Comparison of ENCODE assay signal across 18 cellular contexts in the genomic region with DNA sequence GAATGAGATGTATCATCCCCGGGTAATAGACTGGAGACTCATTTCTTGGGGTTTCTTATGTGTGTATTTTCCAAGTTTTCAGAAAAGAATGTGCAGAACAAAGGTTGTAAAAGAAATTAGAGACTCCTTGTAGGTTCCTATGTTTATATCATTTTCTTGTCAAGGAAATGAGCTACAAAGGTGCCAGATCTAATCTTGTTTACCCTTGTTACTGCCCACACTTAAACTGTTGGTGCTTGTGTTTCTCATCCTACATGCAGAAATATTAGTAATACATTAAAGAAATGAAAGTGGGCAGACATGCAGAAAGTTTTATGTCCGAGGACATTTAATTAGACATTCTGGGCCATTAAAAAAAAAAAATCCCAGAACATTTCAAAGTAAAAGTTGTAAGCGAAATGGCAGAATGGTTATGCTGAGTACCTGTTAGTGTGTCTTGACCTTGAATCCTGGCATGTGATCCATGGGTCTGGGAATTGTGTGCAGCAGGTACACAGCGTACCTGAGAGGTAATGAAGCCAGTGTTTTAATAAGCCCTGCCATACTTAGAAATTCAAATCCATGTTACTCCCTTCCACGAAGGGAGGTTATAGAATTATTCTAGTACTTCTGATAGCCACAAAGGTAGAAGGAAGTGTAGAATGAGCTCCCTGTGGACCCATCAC.
DNase-seq lines count a peak whose midpoint lies in the region; ATAC-seq and TF ChIP-seq lines count a peak whose summit lies in the region.
"Had no signal": no experiment of that assay in that cellular context is flagged by ENCODE, and none has a peak within 500 bp of the region (broad histone marks: within the 10 kb centered on the region; RNA-seq: fewer than 3 reads in every experiment).

No MANE protein-coding gene starts in this region.

- no peaks in the 10 kb centered on the region for H3K79me2 ChIP-seq in Karpas-422 (ENCODE audit: low read length)
- no peaks in the 10 kb centered on the region for H3K79me2 ChIP-seq in SU-DHL-6 (ENCODE audit: insufficient read depth, low read length)

- peaks cover 32 to 49% of the 10 kb centered on the region in 2 donors for H3K36me3 Mint-ChIP-seq in CD4-positive, alpha-beta memory T cell

- DNase-seq in Karpas-422 (peak; percentile 61), body of pancreas (peak; percentile 42 to 77 (median 70)), ascending aorta (ENCODE audit: low spot score in 2 of 2) (no peak), UCSD-AML1 (lab: John Stamatoyannopoulos, UW; ENCODE audit: unreplicated experiment) (no peak)
- no peak for DNase-seq in CD4-positive, alpha-beta memory T cell
- DNase-seq: CD4-positive, CD25-positive, alpha-beta regulatory T cell; CD8-positive, alpha-beta memory T cell; DMS 273 treated with DMSO at 0.1 percent for 48 hours; DMS79; EL; GDM1; GM23248; H7; HCEC 1CT had no signal

- H4K20me1 ChIP-seq in Karpas-422 (ENCODE audit: insufficient read depth, low read depth, low read length), result no peaks in the 10 kb centered on the region
- H4K20me1 ChIP-seq in SU-DHL-6 (ENCODE audit: low read depth, low read length), result no peaks in the 10 kb centered on the region

- peak; percentile 85 for ATAC-seq in body of pancreas
- no peak for ATAC-seq in HG03095 (IDR thresholded peaks at IDR 0.05; ENCODE audit: unreplicated experiment)
- ATAC-seq: GM12878 had no signal

- no peak for TF ChIP-seq POLR2A in body of pancreas (IDR thresholded peaks at IDR 0.05)

- TF ChIP-seq CTCF in SU-DHL-6 (IDR thresholded peaks at IDR 0.05; ENCODE audit: insufficient read depth, low read length, poor library complexity, severe bottlenecking), result no peak
- no peak for TF ChIP-seq CTCF in body of pancreas (IDR thresholded peaks at IDR 0.05)
- no peak for TF ChIP-seq CTCF in ascending aorta (IDR thresholded peaks at IDR 0.05)

- CTCF ChIA-PET in CD4-positive, alpha-beta memory T cell (lab: Charles Lee; ENCODE audit: partially characterized antibody), result no interaction called here

- peaks cover 7% of the 10 kb centered on the region; the same call in 1 of the 2 replicates for H3K9me3 ChIP-seq in Karpas-422 (ENCODE audit: low read length)
- H3K9me3 ChIP-seq in SU-DHL-6 (ENCODE audit: insufficient read depth, low read length), result no peaks in the 10 kb centered on the region
- no peaks in the 10 kb centered on the region for H3K9me3 ChIP-seq in body of pancreas
- H3K9me3 ChIP-seq in CD4-positive, alpha-beta memory T cell (ENCODE audit: control insufficient read depth in 1 of 2, low read length in 2 of 2), result no peaks in the 10 kb centered on the region
- no peaks in the 10 kb centered on the region for H3K9me3 ChIP-seq in ascending aorta

- 30 to 35% methylated on average over 5 of the region's 5 CpGs for WGBS in body of pancreas, 2 donors

- H3K9me2 ChIP-seq in Karpas-422 (replicated peaks; ENCODE audit: insufficient read depth, low read length) (no peaks in the 10 kb centered on the region), SU-DHL-6 (replicated peaks; ENCODE audit: insufficient read depth, low read length) (no peaks in the 10 kb centered on the region)

- peaks cover 56% of the 10 kb centered on the region for H3F3A ChIP-seq in SU-DHL-6 (ENCODE audit: insufficient read depth)

- H3K9me3 Mint-ChIP-seq in CD4-positive, alpha-beta memory T cell, result peaks cover 0 to 3% (median 0%) of the 10 kb centered on the region in 8 donors
- H3K9me3 Mint-ChIP-seq: CD8-positive, alpha-beta memory T cell had no signal

- H2AFZ ChIP-seq in Karpas-422 (ENCODE audit: low read length) (peak overlapping the region; percentile 24; the same call in 1 of the 2 replicates), SU-DHL-6 (ENCODE audit: low read depth, low read length, severe bottlenecking) (no peak overlapping the region)
- H2AFZ ChIP-seq: GM23248 had no signal

- no peak overlapping the region for H3K4me3 Mint-ChIP-seq in CD4-positive, alpha-beta memory T cell
- H3K4me3 Mint-ChIP-seq: CD4-positive, CD25-positive, alpha-beta regulatory T cell; CD8-positive, alpha-beta memory T cell had no signal

- no peaks in the 10 kb centered on the region for H3K27me3 ChIP-seq in Karpas-422 (ENCODE audit: low read length)
- no peaks in the 10 kb centered on the region for H3K27me3 ChIP-seq in SU-DHL-6 (ENCODE audit: low read length)
- H3K27me3 ChIP-seq in body of pancreas, result no peaks in the 10 kb centered on the region
- H3K27me3 ChIP-seq in CD4-positive, alpha-beta memory T cell (ENCODE audit: insufficient read depth, low read length), result no peaks in the 10 kb centered on the region
- H3K27me3 ChIP-seq in ascending aorta, result no peaks in the 10 kb centered on the region

- H3K27ac ChIP-seq in Karpas-422 (ENCODE audit: low read length) (peak overlapping the region; percentile 98), SU-DHL-6 (ENCODE audit: low read depth, low read length) (peak overlapping the region; percentile 99), body of pancreas (peak overlapping the region; percentile 34 to 60 (median 48)), ascending aorta (no peak overlapping the region)
- no peak overlapping the region for H3K27ac ChIP-seq in CD4-positive, alpha-beta memory T cell (ENCODE audit: low read depth, low read length)
- H3K27ac ChIP-seq: C4-2B, GM23248 had no signal

- H3K4me2 ChIP-seq in Karpas-422 (ENCODE audit: low read depth, low read length, poor library complexity, severe bottlenecking) (peak overlapping the region; percentile 11), SU-DHL-6 (ENCODE audit: low read depth, low read length, poor library complexity, severe bottlenecking) (peak overlapping the region; percentile 33)

- POLR2A ChIA-PET in CD4-positive, alpha-beta memory T cell (lab: Charles Lee; ENCODE audit: partially characterized antibody), result no interaction called here

- H3K27me3 Mint-ChIP-seq in CD4-positive, alpha-beta memory T cell, result no peaks in the 10 kb centered on the region
- H3K27me3 Mint-ChIP-seq: CD4-positive, CD25-positive, alpha-beta regulatory T cell; CD8-positive, alpha-beta memory T cell had no signal

- H3K4me3 ChIP-seq in Karpas-422 (ENCODE audit: low read length) (no peak overlapping the region), SU-DHL-6 (ENCODE audit: insufficient read depth, low read length, poor library complexity, severe bottlenecking) (no peak overlapping the region), body of pancreas (no peak overlapping the region), ascending aorta (no peak overlapping the region)
- no peak overlapping the region for H3K4me3 ChIP-seq in CD4-positive, alpha-beta memory T cell (ENCODE audit: low read length in 2 of 2)
- H3K4me3 ChIP-seq: GM12878, GM23248 had no signal

- H3K9ac ChIP-seq in Karpas-422 (ENCODE audit: low read length) (no peak overlapping the region), SU-DHL-6 (ENCODE audit: low read length) (peak overlapping the region; percentile 1; the same call in 1 of the 2 replicates)
- H3K9ac ChIP-seq: GM23248 had no signal

- peak overlapping the region in 1 of 7 donors; percentile 32 for H3K27ac Mint-ChIP-seq in CD4-positive, alpha-beta memory T cell

- intact Hi-C loops in body of pancreas (cut with DNase I), result no loop called here
- intact Hi-C loops in CD4-positive, alpha-beta memory T cell (cut with micrococcal nuclease), result no loop called here
- intact Hi-C loops in ascending aorta (cut with DNase I), result no loop called here

- no peaks in the 10 kb centered on the region; the same call in 1 of the 2 replicates for H3K36me3 ChIP-seq in Karpas-422 (ENCODE audit: insufficient read depth, low read length)
- peaks cover 16% of the 10 kb centered on the region; the same call in 1 of the 2 replicates for H3K36me3 ChIP-seq in SU-DHL-6 (ENCODE audit: low read length)
- H3K36me3 ChIP-seq in body of pancreas (replicated peaks in 1 of 2; ENCODE audit: insufficient read depth in 1 of 2, low read depth in 2 of 2), result no peaks in the 10 kb centered on the region
- H3K36me3 ChIP-seq in CD4-positive, alpha-beta memory T cell (ENCODE audit: insufficient read depth, low read length), result peaks cover 12% of the 10 kb centered on the region
- no peaks in the 10 kb centered on the region for H3K36me3 ChIP-seq in ascending aorta

- H3K4me1 ChIP-seq in Karpas-422 (ENCODE audit: low read length), result peaks cover 79% of the 10 kb centered on the region
- peaks cover 18% of the 10 kb centered on the region for H3K4me1 ChIP-seq in body of pancreas
- no peaks in the 10 kb centered on the region for H3K4me1 ChIP-seq in CD4-positive, alpha-beta memory T cell (ENCODE audit: insufficient read depth, low read length)
- H3K4me1 ChIP-seq in ascending aorta, result no peaks in the 10 kb centered on the region

- peaks cover 0 to 4% (median 3%) of the 10 kb centered on the region in 4 donors for H3K4me1 Mint-ChIP-seq in CD4-positive, alpha-beta memory T cell
- H3K4me1 Mint-ChIP-seq: CD8-positive, alpha-beta memory T cell had no signal

Comparison
In these comparisons a context has a peak if more than half of its experiments do, and no peak if none do; other contexts are left out.
1. DNase-seq: peak in Karpas-422 (single experiment) and body of pancreas (4 of 4); none in CD4-positive, alpha-beta memory T cell (0 of 5), ascending aorta (0 of 2) and UCSD-AML1 (single experiment).
2. H3K27ac ChIP-seq: peak in Karpas-422 (single experiment), SU-DHL-6 (single experiment) and body of pancreas (4 of 4); none in CD4-positive, alpha-beta memory T cell (single experiment) and ascending aorta (0 of 2).